18 cellular contexts compared by ENCODE assay signal in genomic region chr9:30846644-30847043, GRCh38.
"Had no signal": no experiment of that assay in that cellular context is flagged by ENCODE, and none has a peak within 500 bp of the region (broad histone marks: within the 10 kb centered on the region; RNA-seq: fewer than 3 reads in every experiment).

No MANE protein-coding gene starts in this region.

- H3K4me1 ChIP-seq: colonic mucosa, esophagus squamous epithelium, gastroesophageal sphincter, left ventricle myocardium inferior, right atrium auricular region, testis, transverse colon had no signal

- ATAC-seq: gastroesophageal sphincter; naive thymus-derived CD4-positive, alpha-beta T cell; stimulated activated memory B cell treated with anti-CD40 and anti-IgM and Interleukin-4, amounts not matched to agents 10 μg/mL and 1 μg/mL and 100 μg/mL, for 72 hours had no signal

- H3K27me3 ChIP-seq: colonic mucosa, esophagus squamous epithelium, gastroesophageal sphincter, neutrophil, right atrium auricular region, testis, transverse colon had no signal

- H3K9me3 ChIP-seq: colonic mucosa, esophagus squamous epithelium, neutrophil, right atrium auricular region, testis, transverse colon had no signal

- DNase-seq: colonic mucosa; dermis blood vessel endothelial cell; esophagus squamous epithelium; foreskin fibroblast; immature natural killer cell; left ventricle myocardium inferior; mesendoderm; naive thymus-derived CD4-positive, alpha-beta T cell; nephron progenitor cell; small intestine; stimulated activated CD4-positive, alpha-beta T cell treated with anti-CD3 and anti-CD28 coated beads, Interleukin-4, amount 100 ng/mL, for 24 hours; testis; transverse colon had no signal

- H3K36me3 ChIP-seq: colonic mucosa, esophagus squamous epithelium, gastroesophageal sphincter, left ventricle myocardium inferior, neutrophil, right atrium auricular region, transverse colon had no signal

- H3K4me3 ChIP-seq: colonic mucosa, esophagus squamous epithelium, gastroesophageal sphincter, left ventricle myocardium inferior, lung, right atrium auricular region, testis, transverse colon had no signal

- H3K27ac ChIP-seq: colonic mucosa, esophagus squamous epithelium, gastroesophageal sphincter, left ventricle myocardium inferior, neutrophil, right atrium auricular region, testis, transverse colon had no signal
